In the genomic region with DNA sequence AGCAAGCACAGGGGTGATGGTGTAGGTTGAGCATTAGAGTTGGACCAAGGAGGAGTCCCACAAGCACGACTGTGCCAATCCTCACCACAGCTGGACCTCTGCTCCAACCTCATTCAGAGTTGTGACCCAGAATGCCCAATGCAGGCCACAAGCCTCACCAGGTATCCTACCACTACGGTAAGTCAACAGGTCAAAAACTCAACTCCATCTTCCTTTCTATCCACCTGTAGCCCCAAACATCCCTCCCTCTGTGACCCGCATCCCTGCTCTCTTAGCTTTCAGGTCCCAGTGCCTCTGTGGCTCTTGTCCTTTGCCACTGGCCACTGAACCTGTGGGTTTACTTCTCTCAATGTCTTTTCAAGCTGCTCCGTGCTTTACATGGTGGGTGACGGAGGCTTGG, we compare ENCODE assay signal across 17 cellular contexts.
DNase-seq lines count a peak whose midpoint lies in the region; ATAC-seq, FAIRE-seq and TF ChIP-seq lines count a peak whose summit lies in the region.
"Had no signal": no experiment of that assay in that cellular context is flagged by ENCODE, and none has a peak within 500 bp of the region (broad histone marks: within the 10 kb centered on the region; RNA-seq: fewer than 3 reads in every experiment).

No MANE protein-coding gene starts in this region.

- intact Hi-C loops in left colon (cut with DNase I, micrococcal nuclease): no loop called here

- no peaks in the 10 kb centered on the region for H3K27me3 ChIP-seq in bronchial epithelial cell (ENCODE audit: control insufficient read depth, insufficient read depth, low read length)
- H3K27me3 ChIP-seq: body of pancreas, MG63 had no signal

- H3K4me1 Mint-ChIP-seq in stimulated activated effector memory CD8-positive, alpha-beta T cell treated with anti-CD3 and anti-CD28 coated beads, Interleukin-12 subunit alpha, Interleukin-12 subunit beta, amount 100 ng/mL, for 72 hours: peaks cover 91% of the 10 kb centered on the region

- H3K9me3 Mint-ChIP-seq in stimulated activated effector memory CD8-positive, alpha-beta T cell treated with anti-CD3 and anti-CD28 coated beads, Interleukin-12 subunit alpha, Interleukin-12 subunit beta, amount 100 ng/mL, for 72 hours: no peaks in the 10 kb centered on the region

- H3K36me3 ChIP-seq in KOPT-K1 (ENCODE audit: insufficient read depth, low read length) (peaks cover 52% of the 10 kb centered on the region), bronchial epithelial cell (ENCODE audit: control insufficient read depth, insufficient read depth, low read length) (peaks cover 2% of the 10 kb centered on the region)
- H3K36me3 ChIP-seq: MG63 had no signal

- peak overlapping the region; percentile 36 for H3K4me3 Mint-ChIP-seq in stimulated activated effector memory CD8-positive, alpha-beta T cell treated with anti-CD3 and anti-CD28 coated beads, Interleukin-12 subunit alpha, Interleukin-12 subunit beta, amount 100 ng/mL, for 72 hours

- H3K9me3 ChIP-seq in KOPT-K1 (ENCODE audit: insufficient read depth, low read length, poor library complexity, severe bottlenecking): no peaks in the 10 kb centered on the region
- H3K9me3 ChIP-seq: body of pancreas, MG63 had no signal

- peak; percentile 70 for FAIRE-seq in bronchial epithelial cell (lab: Jason Lieb, UNC)

- TF ChIP-seq CTCF in bronchial epithelial cell (IDR thresholded peaks at IDR 0.05; ENCODE audit: insufficient read depth, low read length, severe bottlenecking) (no peak), coronary artery (IDR thresholded peaks at IDR 0.05) (no peak)

- H3K27ac ChIP-seq in KOPT-K1 (ENCODE audit: low read depth, low read length, poor library complexity, severe bottlenecking): peak overlapping the region; percentile 60
- no peak overlapping the region for H3K27ac ChIP-seq in coronary artery
- H3K27ac ChIP-seq: body of pancreas had no signal

- H3K4me3 ChIP-seq in bronchial epithelial cell (ENCODE audit: low read depth, low read length) (no peak overlapping the region), coronary artery (no peak overlapping the region)
- H3K4me3 ChIP-seq: body of pancreas, MG63 had no signal

- DNase-seq in activated CD8-positive, alpha-beta memory T cell treated with anti-CD3 and anti-CD28 coated beads, Interleukin-2, amount 50 U/mL, for 48 hours: peak; percentile 38
- no peak for DNase-seq in activated CD8-positive, alpha-beta memory T cell treated with anti-CD3 and anti-CD28 coated beads for 24 hours
- DNase-seq in bronchial epithelial cell (ENCODE audit: low read depth): no peak
- no peak for DNase-seq in stimulated activated effector memory CD8-positive, alpha-beta T cell treated with anti-CD3 and anti-CD28 coated beads, Interleukin-12 subunit alpha, Interleukin-12 subunit beta, amount 100 ng/mL, for 72 hours (ENCODE audit: low spot score in 2 of 2)
- DNase-seq in stimulated activated CD4-positive, alpha-beta T cell treated with anti-CD3 and anti-CD28 coated beads, Interleukin-1b, Interleukin-23, amount 100 ng/mL, for 48 hours: no peak
- no peak for DNase-seq in left colon
- no peak for DNase-seq in coronary artery (ENCODE audit: low spot score)
- DNase-seq: activated gamma-delta T cell, body of pancreas, mesenchymal stem cell, MG63, NCI-H1694 treated with DMSO at 0.1 percent for 48 hours, NCI-H446, retina, SHP77, T-helper 9 cell had no signal

- peak overlapping the region; percentile 78 for H3K27ac Mint-ChIP-seq in stimulated activated effector memory CD8-positive, alpha-beta T cell treated with anti-CD3 and anti-CD28 coated beads, Interleukin-12 subunit alpha, Interleukin-12 subunit beta, amount 100 ng/mL, for 72 hours

- ATAC-seq in stimulated activated effector memory CD8-positive, alpha-beta T cell treated with anti-CD3 and anti-CD28 coated beads, Interleukin-12 subunit alpha, Interleukin-12 subunit beta, amount 100 ng/mL, for 72 hours: no peak
- ATAC-seq in left colon: no peak
- ATAC-seq: body of pancreas had no signal

- H3K36me3 Mint-ChIP-seq in stimulated activated effector memory CD8-positive, alpha-beta T cell treated with anti-CD3 and anti-CD28 coated beads, Interleukin-12 subunit alpha, Interleukin-12 subunit beta, amount 100 ng/mL, for 72 hours: peaks cover 64% of the 10 kb centered on the region
